ENCODE assay signal across 10 cellular contexts in genomic region chr21:38811257-38811656, GRCh38. TPM values are rescaled to one million over a fixed set of nuclear protein-coding genes. Genes with fewer than 3 reads are reported as not detected.
DNase-seq lines count a peak whose midpoint lies in the region; ATAC-seq and TF ChIP-seq lines count a peak whose summit lies in the region.
"Had no signal": no experiment of that assay in that cellular context is flagged by ENCODE, and none has a peak within 500 bp of the region (broad histone marks: within the 10 kb centered on the region; RNA-seq: fewer than 3 reads in every experiment).

No MANE protein-coding gene starts in this region.

- H3K9me3 ChIP-seq in heart left ventricle (no peaks in the 10 kb centered on the region), ascending aorta (no peaks in the 10 kb centered on the region), transverse colon (no peaks in the 10 kb centered on the region)

- DNase-seq in heart left ventricle (no peak), Right ventricle myocardium superior (no peak), ascending aorta (ENCODE audit: low spot score in 2 of 2) (no peak), iris pigment epithelial cell (ENCODE audit: low read depth) (peak; percentile 88), transverse colon (no peak), DMS53 (lab: John Stamatoyannopoulos, UW) (no peak), NCI-H187 treated with DMSO at 0.1 percent for 48 hours (lab: John Stamatoyannopoulos, UW) (no peak), SIG-M5 (lab: John Stamatoyannopoulos, UW) (no peak)
- DNase-seq: anterior cingulate cortex had no signal

- ATAC-seq in heart left ventricle (no peak), Right ventricle myocardium superior (ENCODE audit: poor library complexity) (no peak)

- H3K36me3 ChIP-seq in heart left ventricle (peaks cover 0 to 72% (median 65%) of the 10 kb centered on the region in 9 donors), ascending aorta (peaks cover 39 to 60% of the 10 kb centered on the region in 2 donors), transverse colon (peaks cover 0 to 41% (median 7%) of the 10 kb centered on the region in 4 donors)

- peak overlapping the region in 4 of 12 donors; percentile 90 to 97 (median 95) for H3K4me3 ChIP-seq in heart left ventricle
- H3K4me3 ChIP-seq in ascending aorta: peak overlapping the region; percentile 32 to 91
- H3K4me3 ChIP-seq in transverse colon: peak overlapping the region in 2 of 4 donors; percentile 95 to 98
- H3K4me3 ChIP-seq: BLaER1 had no signal

- H3K27ac ChIP-seq in heart left ventricle (peak overlapping the region in 11 of 12 donors; percentile 17 to 99 (median 96)), ascending aorta (peak overlapping the region; percentile 99), transverse colon (peak overlapping the region; percentile 94 to 99 (median 98))
- H3K27ac ChIP-seq: BLaER1 had no signal

- peaks cover 0 to 70% (median 34%) of the 10 kb centered on the region in 12 donors for H3K4me1 ChIP-seq in heart left ventricle
- peaks cover 8 to 51% of the 10 kb centered on the region in 2 donors for H3K4me1 ChIP-seq in ascending aorta
- H3K4me1 ChIP-seq in transverse colon: peaks cover 31 to 76% (median 68%) of the 10 kb centered on the region in 4 donors

- in situ Hi-C loops in transverse colon (cut with MboI; ENCODE audit: low pct_ligation_motif_present in 1 of 4, low pct_unique_long_range_greater_than_20kb in 1 of 4, low sequenced_read_pairs in 3 of 4): no loop called here

- intact Hi-C loops in heart left ventricle (cut with DNase I) (loop anchor here in 2 of 10 donors (5.0 kb wide), 2 partner anchors 176 to 191 kb away; no protein-coding TSS in a partner anchor), Right ventricle myocardium superior (cut with DNase I) (no loop called here), ascending aorta (cut with DNase I) (no loop called here), transverse colon (cut with DNase I; ENCODE audit: low total_unique reads) (no loop called here)

- TF ChIP-seq CTCF in heart left ventricle (IDR thresholded peaks at IDR 0.05) (no peak), ascending aorta (IDR thresholded peaks at IDR 0.05) (no peak), transverse colon (IDR thresholded peaks at IDR 0.05) (no peak)

- H3K27me3 ChIP-seq in heart left ventricle: no peaks in the 10 kb centered on the region
- no peaks in the 10 kb centered on the region for H3K27me3 ChIP-seq in ascending aorta
- no peaks in the 10 kb centered on the region for H3K27me3 ChIP-seq in transverse colon
- H3K27me3 ChIP-seq: BLaER1 had no signal

- 61 to 64% (median 63%) methylated on average over 8 of the region's 8 CpGs for WGBS in heart left ventricle, 4 donors
- 28 to 42% methylated on average over 7 to 8 of the region's 8 CpGs for WGBS in transverse colon (ENCODE audit: low coverage in 1 of 2), 2 donors

- no peak for TF ChIP-seq EP300 in transverse colon (IDR thresholded peaks at IDR 0.05; ENCODE audit: low read depth)

- TF ChIP-seq POLR2A in heart left ventricle (IDR thresholded peaks at IDR 0.05) (no peak), transverse colon (IDR thresholded peaks at IDR 0.05) (no peak)

RNA-seq across cellular contexts. Expression of gene ETS2, which starts 5.5 kb away (rescaled TPM):
- 10 to 100 TPM; 27.9 to 92.7 (median 45.1) TPM for total RNA-seq in heart left ventricle
- polyA plus RNA-seq in heart left ventricle: 10 to 100 TPM; 19.0 to 35.7 TPM
- total RNA-seq in Right ventricle myocardium superior: 37.2 TPM
- 113 TPM for total RNA-seq in ascending aorta
- 100 to 1,000 TPM in 3 of 4 donors, 10 to 100 TPM in 1; 55.1 to 174 (median 127) TPM for total RNA-seq in transverse colon
